8 cellular contexts compared by ENCODE assay signal in genomic region chr5:14142856-14143508, GRCh38. TPM values are rescaled to one million over a fixed set of nuclear protein-coding genes. Genes with fewer than 3 reads are reported as not detected.
A peak's percentile ranks its signal among the peaks of the same experiment; 100 is the strongest.
DNase-seq lines count a peak whose midpoint lies in the region; ATAC-seq, FAIRE-seq and TF ChIP-seq lines count a peak whose summit lies in the region.

TRIO (plus strand) TSS chr5:14143342; CDS start chr5:14143726, 384 bp downstream.

- H3K79me2 ChIP-seq in PC-3 (ENCODE audit: low read length) (peaks cover 54% of the 10 kb centered on the region), fibroblast of lung (ENCODE audit: control insufficient read depth, insufficient read depth, low read length) (peaks cover 49% of the 10 kb centered on the region)

- peaks cover 40% of the 10 kb centered on the region for H3K4me1 ChIP-seq in HUES64 (ENCODE audit: insufficient read depth, low read length)
- H3K4me1 ChIP-seq in PC-3 (ENCODE audit: insufficient read depth, low read length) = peaks cover 28% of the 10 kb centered on the region
- peaks cover 5% of the 10 kb centered on the region for H3K4me1 ChIP-seq in fibroblast of lung (ENCODE audit: control insufficient read depth, extremely low read depth, insufficient read depth, low read length)
- peaks cover 6% of the 10 kb centered on the region in 2 donors for H3K4me1 ChIP-seq in naive thymus-derived CD4-positive, alpha-beta T cell (ENCODE audit: control insufficient read depth in 2 of 2, insufficient read depth in 2 of 2, low read length in 2 of 2)

- CTCF ChIA-PET in PC-3 (lab: Charles Lee) = interaction anchor here (1.4 to 1.5 kb wide), 2 partner anchors 14 to 127 kb away, joined by 4 to 7 read pairs; no protein-coding TSS in a partner anchor
- CTCF ChIA-PET in naive thymus-derived CD4-positive, alpha-beta T cell (lab: Charles Lee) = no interaction called here

- peak within 1 kb of the TSS; percentile 72 for H3K27ac Mint-ChIP-seq in activated T-helper 1 cell treated with anti-CD3 and anti-CD28 coated beads, Interleukin-12 subunit alpha, Interleukin-12 subunit beta, Interleukin-2, Interleukin-4 antibody, amounts not matched to agents 30 ng/mL and 10 ng/mL and 1 ng/mL, durations not matched to agents 14 hours and 24 hours and 36 hours
- peak within 1 kb of the TSS in 5 of 9 donors; percentile 20 to 80 (median 38) for H3K27ac Mint-ChIP-seq in naive thymus-derived CD4-positive, alpha-beta T cell
- H3K27ac Mint-ChIP-seq in stimulated activated memory B cell treated with anti-CD40 and anti-IgM and Interleukin-4, amounts not matched to agents 10 μg/mL and 1 μg/mL and 100 μg/mL, for 72 hours = peak within 1 kb of the TSS; percentile 87

- H3K4me3 ChIP-seq in HUES64 (ENCODE audit: low read length) = peak within 1 kb of the TSS; percentile 91
- peak within 1 kb of the TSS; percentile 98 for H3K4me3 ChIP-seq in PC-3 (ENCODE audit: low read length)
- peak within 1 kb of the TSS; percentile 82 to 99 (median 93) for H3K4me3 ChIP-seq in fibroblast of lung (replicated peaks in 1 of 4; ENCODE audit: control extremely low read depth in 1 of 4, insufficient read depth in 1 of 4, low read depth in 3 of 4, low read length in 4 of 4)
- peak within 1 kb of the TSS; percentile 65 for H3K4me3 ChIP-seq in naive thymus-derived CD4-positive, alpha-beta T cell (ENCODE audit: low read length)

- H2AFZ ChIP-seq in PC-3 (ENCODE audit: low read length) = peak within 1 kb of the TSS; percentile 83
- peak within 1 kb of the TSS; percentile 43 for H2AFZ ChIP-seq in fibroblast of lung (ENCODE audit: low read length)

- WGBS in HUES64 = under 1% methylated on average over 74 of the region's 74 CpGs

- H3K4me2 ChIP-seq in PC-3 (ENCODE audit: low read length) = peak within 1 kb of the TSS; percentile 97
- H3K4me2 ChIP-seq in fibroblast of lung (ENCODE audit: extremely low read depth, insufficient read depth, low read length) = peak within 1 kb of the TSS; percentile 73

- BruUV-seq in PC-3 (replicated peaks; lab: Mats Ljungman, UMichigan) = no TSS peak

- DNase-seq in D721Med (ENCODE audit: insufficient read length, low spot score) (peak; percentile 71), PC-3 (peak; percentile 97), fibroblast of lung (ENCODE audit: low read depth in 2 of 2) (peak; percentile 85 to 93)
- DNase-seq in activated T-helper 1 cell treated with anti-CD3 and anti-CD28 coated beads, Interleukin-12 subunit alpha, Interleukin-12 subunit beta, Interleukin-2, Interleukin-4 antibody, amounts not matched to agents 30 ng/mL and 10 ng/mL and 1 ng/mL, durations not matched to agents 14 hours and 24 hours and 36 hours (ENCODE audit: low spot score) = peak; percentile 66
- DNase-seq in naive thymus-derived CD4-positive, alpha-beta T cell = peak; percentile 59 to 87 (median 70)

- TF ChIP-seq CTCF in D721Med (IDR thresholded peaks at IDR 0.05; ENCODE audit: insufficient read depth, missing control alignments) (peak; percentile 6), PC-3 (conservative IDR thresholded peaks at IDR 0.05; ENCODE audit: low read depth, low read length) (peak; percentile 61), fibroblast of lung (conservative IDR thresholded peaks at IDR 0.05 in 1 of 2, IDR thresholded peaks at IDR 0.05 in 1 of 2; ENCODE audit: low read depth in 1 of 2, low read length in 2 of 2) (peak; percentile 44 to 45)

- no peaks in the 10 kb centered on the region for H3K9me3 Mint-ChIP-seq in activated T-helper 1 cell treated with anti-CD3 and anti-CD28 coated beads, Interleukin-12 subunit alpha, Interleukin-12 subunit beta, Interleukin-2, Interleukin-4 antibody, amounts not matched to agents 30 ng/mL and 10 ng/mL and 1 ng/mL, durations not matched to agents 14 hours and 24 hours and 36 hours
- peaks cover 0 to 4% (median 0%) of the 10 kb centered on the region in 11 donors for H3K9me3 Mint-ChIP-seq in naive thymus-derived CD4-positive, alpha-beta T cell
- H3K9me3 Mint-ChIP-seq in stimulated activated memory B cell treated with anti-CD40 and anti-IgM and Interleukin-4, amounts not matched to agents 10 μg/mL and 1 μg/mL and 100 μg/mL, for 72 hours = no peaks in the 10 kb centered on the region

- H3K9me2 ChIP-seq in PC-3 (replicated peaks; ENCODE audit: low read length) = no peaks in the 10 kb centered on the region

- peaks cover 52% of the 10 kb centered on the region for H3K27me3 Mint-ChIP-seq in activated T-helper 1 cell treated with anti-CD3 and anti-CD28 coated beads, Interleukin-12 subunit alpha, Interleukin-12 subunit beta, Interleukin-2, Interleukin-4 antibody, amounts not matched to agents 30 ng/mL and 10 ng/mL and 1 ng/mL, durations not matched to agents 14 hours and 24 hours and 36 hours (ENCODE audit: insufficient read depth)
- peaks cover 15 to 63% (median 35%) of the 10 kb centered on the region in 5 donors for H3K27me3 Mint-ChIP-seq in naive thymus-derived CD4-positive, alpha-beta T cell
- no peaks in the 10 kb centered on the region for H3K27me3 Mint-ChIP-seq in stimulated activated memory B cell treated with anti-CD40 and anti-IgM and Interleukin-4, amounts not matched to agents 10 μg/mL and 1 μg/mL and 100 μg/mL, for 72 hours

- ATAC-seq in GM21423 (IDR thresholded peaks at IDR 0.05; ENCODE audit: unreplicated experiment) (peak; percentile 36), PC-3 (peak; percentile 61)
- ATAC-seq in naive thymus-derived CD4-positive, alpha-beta T cell = peak; percentile 76
- ATAC-seq in stimulated activated memory B cell treated with anti-CD40 and anti-IgM and Interleukin-4, amounts not matched to agents 10 μg/mL and 1 μg/mL and 100 μg/mL, for 72 hours = peak; percentile 72

- peaks cover 28% of the 10 kb centered on the region for H4K20me1 ChIP-seq in PC-3 (ENCODE audit: low read length)
- H4K20me1 ChIP-seq in fibroblast of lung (ENCODE audit: control insufficient read depth, extremely low read depth, insufficient read depth, low read length) = no peaks in the 10 kb centered on the region

- H3K27ac ChIP-seq in HUES64 (ENCODE audit: low read depth, low read length) (peak within 1 kb of the TSS; percentile 93), PC-3 (ENCODE audit: low read length) (peak within 1 kb of the TSS; percentile 89), fibroblast of lung (ENCODE audit: insufficient read depth, low read length) (peak within 1 kb of the TSS; percentile 95)
- H3K27ac ChIP-seq in naive thymus-derived CD4-positive, alpha-beta T cell (ENCODE audit: low read depth, low read length) = peak within 1 kb of the TSS; percentile 46

- POLR2A ChIA-PET in PC-3 (lab: Charles Lee; ENCODE audit: unreplicated experiment) = interaction anchor here (0.6 to 1.0 kb wide), 3 partner anchors 40 to 131 kb away, joined by 3 to 4 read pairs (median 3); no protein-coding TSS in a partner anchor
- POLR2A ChIA-PET in naive thymus-derived CD4-positive, alpha-beta T cell (lab: Charles Lee) = no interaction called here

- H3F3A ChIP-seq in PC-3 (ENCODE audit: low read length, unreplicated experiment) = no peaks in the 10 kb centered on the region

- intact Hi-C loops in PC-3 (cut with micrococcal nuclease) = loop anchor here (1.0 to 2.0 kb wide), 4 partner anchors 34 to 156 kb away; no protein-coding TSS in a partner anchor
- intact Hi-C loops in activated T-helper 1 cell treated with anti-CD3 and anti-CD28 coated beads, Interleukin-12 subunit alpha, Interleukin-12 subunit beta, Interleukin-2, Interleukin-4 antibody, amounts not matched to agents 30 ng/mL and 10 ng/mL and 1 ng/mL, durations not matched to agents 14 hours and 24 hours and 36 hours (cut with micrococcal nuclease) = loop anchor here (2.0 to 10.0 kb wide), 5 partner anchors 34 to 732 kb away; partner anchors contain the start of genes ANKH, OTULIN and OTULINL
- intact Hi-C loops in naive thymus-derived CD4-positive, alpha-beta T cell (cut with micrococcal nuclease) = loop anchor here (2.0 to 10.0 kb wide), 8 partner anchors 131 to 852 kb away; partner anchors contain the start of genes ANKH (in 2 of the 2), OTULIN (in 2 of the 2) and OTULINL (in 1 of the 2)

- H3K36me3 ChIP-seq in HUES64 (ENCODE audit: insufficient read depth, low read length) (no peaks in the 10 kb centered on the region), PC-3 (ENCODE audit: low read depth, low read length) (no peaks in the 10 kb centered on the region), fibroblast of lung (ENCODE audit: control insufficient read depth, insufficient read depth, low read length) (peaks cover 2% of the 10 kb centered on the region)
- H3K36me3 ChIP-seq in naive thymus-derived CD4-positive, alpha-beta T cell (ENCODE audit: control insufficient read depth in 2 of 3, insufficient read depth in 3 of 3, low read length in 3 of 3) = no peaks in the 10 kb centered on the region

- H3K36me3 Mint-ChIP-seq in activated T-helper 1 cell treated with anti-CD3 and anti-CD28 coated beads, Interleukin-12 subunit alpha, Interleukin-12 subunit beta, Interleukin-2, Interleukin-4 antibody, amounts not matched to agents 30 ng/mL and 10 ng/mL and 1 ng/mL, durations not matched to agents 14 hours and 24 hours and 36 hours (ENCODE audit: low read depth) = no peaks in the 10 kb centered on the region
- no peaks in the 10 kb centered on the region for H3K36me3 Mint-ChIP-seq in naive thymus-derived CD4-positive, alpha-beta T cell
- H3K36me3 Mint-ChIP-seq in stimulated activated memory B cell treated with anti-CD40 and anti-IgM and Interleukin-4, amounts not matched to agents 10 μg/mL and 1 μg/mL and 100 μg/mL, for 72 hours = no peaks in the 10 kb centered on the region

- no peaks in the 10 kb centered on the region for H3K9me3 ChIP-seq in HUES64 (ENCODE audit: insufficient read depth, low read depth, low read length)
- H3K9me3 ChIP-seq in PC-3 (ENCODE audit: low read length) = no peaks in the 10 kb centered on the region
- no peaks in the 10 kb centered on the region for H3K9me3 ChIP-seq in fibroblast of lung (ENCODE audit: control insufficient read depth, insufficient read depth, low read depth, low read length)
- no peaks in the 10 kb centered on the region for H3K9me3 ChIP-seq in naive thymus-derived CD4-positive, alpha-beta T cell (ENCODE audit: control insufficient read depth in 2 of 3, low read length in 3 of 3)

- H3K4me1 Mint-ChIP-seq in activated T-helper 1 cell treated with anti-CD3 and anti-CD28 coated beads, Interleukin-12 subunit alpha, Interleukin-12 subunit beta, Interleukin-2, Interleukin-4 antibody, amounts not matched to agents 30 ng/mL and 10 ng/mL and 1 ng/mL, durations not matched to agents 14 hours and 24 hours and 36 hours (ENCODE audit: low read depth) = peaks cover 14% of the 10 kb centered on the region
- peaks cover 5 to 18% (median 14%) of the 10 kb centered on the region in 7 donors for H3K4me1 Mint-ChIP-seq in naive thymus-derived CD4-positive, alpha-beta T cell
- peaks cover 32% of the 10 kb centered on the region for H3K4me1 Mint-ChIP-seq in stimulated activated memory B cell treated with anti-CD40 and anti-IgM and Interleukin-4, amounts not matched to agents 10 μg/mL and 1 μg/mL and 100 μg/mL, for 72 hours

- FAIRE-seq in D721Med (lab: Jason Lieb, UNC) = no peak

- H3K27me3 ChIP-seq in HUES64 (ENCODE audit: insufficient read depth, low read length) = peaks cover 2% of the 10 kb centered on the region; the same call in 1 of the 2 replicates
- H3K27me3 ChIP-seq in PC-3 (ENCODE audit: low read length) = no peaks in the 10 kb centered on the region
- no peaks in the 10 kb centered on the region for H3K27me3 ChIP-seq in fibroblast of lung (ENCODE audit: control insufficient read depth, insufficient read depth, low read length)
- H3K27me3 ChIP-seq in naive thymus-derived CD4-positive, alpha-beta T cell (ENCODE audit: control insufficient read depth in 2 of 2, insufficient read depth in 2 of 2, low read length in 2 of 2) = peaks cover 3% of the 10 kb centered on the region in 2 donors

- H3K4me3 Mint-ChIP-seq in activated T-helper 1 cell treated with anti-CD3 and anti-CD28 coated beads, Interleukin-12 subunit alpha, Interleukin-12 subunit beta, Interleukin-2, Interleukin-4 antibody, amounts not matched to agents 30 ng/mL and 10 ng/mL and 1 ng/mL, durations not matched to agents 14 hours and 24 hours and 36 hours = peak within 1 kb of the TSS; percentile 83
- peak within 1 kb of the TSS; percentile 78 to 91 (median 86) for H3K4me3 Mint-ChIP-seq in naive thymus-derived CD4-positive, alpha-beta T cell
- peak within 1 kb of the TSS; percentile 95 for H3K4me3 Mint-ChIP-seq in stimulated activated memory B cell treated with anti-CD40 and anti-IgM and Interleukin-4, amounts not matched to agents 10 μg/mL and 1 μg/mL and 100 μg/mL, for 72 hours

- H3K9ac ChIP-seq in HUES64 (ENCODE audit: low read depth, low read length) (peak within 1 kb of the TSS; percentile 93), PC-3 (ENCODE audit: low read length) (peak within 1 kb of the TSS; percentile 98), fibroblast of lung (ENCODE audit: insufficient read depth, low read length) (peak within 1 kb of the TSS; percentile 91)

RNA-seq across cellular contexts. Expression of gene TRIO, which starts in this region (rescaled TPM):
- 24.8 TPM for polyA plus RNA-seq in HUES64 (2013, experiment 1 of 2)
- 25.6 TPM for polyA plus RNA-seq in HUES64 (2013, experiment 2 of 2)
- 211 and 271 TPM in 2 replicates for total RNA-seq in PC-3 (2014; rRNA removed)
- total RNA-seq in activated T-helper 1 cell treated with anti-CD3 and anti-CD28 coated beads, Interleukin-12 subunit alpha, Interleukin-12 subunit beta, Interleukin-2, Interleukin-4 antibody, amounts not matched to agents 30 ng/mL and 10 ng/mL and 1 ng/mL, durations not matched to agents 14 hours and 24 hours and 36 hours = 10.2 and 11.4 TPM in 2 replicates
- 139 and 281 TPM in 2 replicates for total RNA-seq in fibroblast of lung
- 120 and 134 TPM in 2 replicates for polyA plus RNA-seq in fibroblast of lung
- polyA plus RNA-seq in fibroblast of lung (2012) = 77.4 and 100 TPM in 2 replicates
- polyA minus RNA-seq in fibroblast of lung (ENCODE audit: low replicate concordance) = 721 and 815 TPM in 2 replicates
- 10 to 100 TPM in 2 of 5 experiments, 1 to 10 TPM in 3; 5.5 to 45.9 (median 8.5) TPM for total RNA-seq in naive thymus-derived CD4-positive, alpha-beta T cell
- polyA plus RNA-seq in naive thymus-derived CD4-positive, alpha-beta T cell = under 1 TPM; 0.16 to 0.53 TPM

Comparison
In these comparisons a context has a peak if more than half of its experiments do, and no peak if none do; other contexts are left out.
1. Peak in every context shown above with its lines: DNase-seq, ATAC-seq, H3K4me3 ChIP-seq and H3K27ac ChIP-seq.
2. RNA of gene TRIO (polyA plus RNA-seq): 77.4 to 134 TPM in fibroblast of lung; 0.16 to 0.53 TPM in naive thymus-derived CD4-positive, alpha-beta T cell; every median in the first group is over 10 times any median in the second.
3. CTCF ChIP-seq: peak in every context shown above with its lines; median percentile 61 in PC-3; 44 in fibroblast of lung; 6 in D721Med.